29 cellular contexts compared by ENCODE assay signal in genomic region chr10:22853906-22854447, GRCh38.
DNase-seq lines count a peak whose midpoint lies in the region; TF ChIP-seq lines count a peak whose summit lies in the region.
"Had no signal": no experiment of that assay in that cellular context is flagged by ENCODE, and none has a peak within 500 bp of the region (broad histone marks: within the 10 kb centered on the region; RNA-seq: fewer than 3 reads in every experiment).

No MANE protein-coding gene starts in this region.

- H3K4me1 Mint-ChIP-seq in neural progenitor cell: peaks cover 2% of the 10 kb centered on the region
- H3K4me1 Mint-ChIP-seq in CD8-positive, alpha-beta memory T cell: peaks cover 0 to 7% (median 3%) of the 10 kb centered on the region in 3 donors
- H3K4me1 Mint-ChIP-seq: H9 had no signal

- CTCF ChIA-PET in CD8-positive, alpha-beta memory T cell (lab: Charles Lee): no interaction called here

- H3K4me2 ChIP-seq in osteoblast (ENCODE audit: insufficient read depth, low read length): no peak overlapping the region
- no peak overlapping the region for H3K4me2 ChIP-seq in neural progenitor cell

- H3K9me3 Mint-ChIP-seq in neural progenitor cell: peaks cover under 1% of the 10 kb centered on the region
- no peaks in the 10 kb centered on the region for H3K9me3 Mint-ChIP-seq in CD8-positive, alpha-beta memory T cell
- H3K9me3 Mint-ChIP-seq: activated T-cell treated with anti-CD3 and anti-CD28 coated beads, Interleukin-2, amount 50 U/mL, for 4 hours; H9; natural killer cell treated with Interleukin-12 subunit alpha and Interleukin-12 subunit beta and Interleukin-15 and Interleukin-18, amount 100 ng/mL, for 72 hours had no signal

- H3K36me3 Mint-ChIP-seq in neural progenitor cell: no peaks in the 10 kb centered on the region
- no peaks in the 10 kb centered on the region for H3K36me3 Mint-ChIP-seq in CD8-positive, alpha-beta memory T cell
- H3K36me3 Mint-ChIP-seq: CD14-positive monocyte had no signal

- H3K4me3 Mint-ChIP-seq in neural progenitor cell: no peak overlapping the region
- H3K4me3 Mint-ChIP-seq in CD8-positive, alpha-beta memory T cell: no peak overlapping the region
- H3K4me3 Mint-ChIP-seq: activated CD4-positive, alpha-beta T cell treated with anti-CD3 and anti-CD28 coated beads, Interleukin-2, amount 10 ng/mL, durations not matched to agents 7 days and 5 days; activated T-cell treated with anti-CD3 and anti-CD28 coated beads, Interleukin-2, amount 50 U/mL, for 4 hours; CD14-positive monocyte; H9; natural killer cell treated with Interleukin-12 subunit alpha and Interleukin-12 subunit beta and Interleukin-15 and Interleukin-18, amount 100 ng/mL, for 72 hours had no signal

- no peak for TF ChIP-seq CTCF in choroid plexus epithelial cell (conservative IDR thresholded peaks at IDR 0.05; ENCODE audit: low read depth, low read length)
- no peak for TF ChIP-seq CTCF in osteoblast (IDR thresholded peaks at IDR 0.05; ENCODE audit: extremely low read depth, low read depth, low read length)
- TF ChIP-seq CTCF in neural progenitor cell (IDR thresholded peaks at IDR 0.05): no peak

- peak; percentile 4 for DNase-seq in HT1080 (ENCODE audit: low read depth)
- peak; percentile 37 for DNase-seq in RPMI7951 (ENCODE audit: low read depth)
- peak; percentile 37 for DNase-seq in choroid plexus epithelial cell (ENCODE audit: low read depth)
- DNase-seq in osteoblast (ENCODE audit: insufficient read length, low spot score, missing footprints): peak; percentile 32
- no peak for DNase-seq in neural progenitor cell (ENCODE audit: low spot score)
- no peak for DNase-seq in inferior parietal cortex (ENCODE audit: extremely low spot score)
- DNase-seq in CD8-positive, alpha-beta memory T cell: no peak
- DNase-seq: activated CD4-positive, alpha-beta T cell treated with anti-CD3 and anti-CD28 coated beads, Interleukin-2, amount 10 ng/mL, durations not matched to agents 7 days and 5 days; activated naive CD4-positive, alpha-beta T cell treated with Interleukin-2 at 50 U/mL for 16 hours; activated T-cell treated with anti-CD3 and anti-CD28 coated beads, Interleukin-2, amount 50 U/mL, for 4 hours; amygdala; Calu3; caudate nucleus; dermis blood vessel endothelial cell; esophagus squamous epithelium; H9; hypothalamus; IMR-90; MM.1S; NCI-H1417; NCI-H2081 treated with DMSO at 0.1 percent for 48 hours; NCI-H345; NCI-H774; pancreas; retina; spleen; transverse colon had no signal

- no peaks in the 10 kb centered on the region for H3K27me3 Mint-ChIP-seq in neural progenitor cell (ENCODE audit: insufficient read depth, low read depth)
- peaks cover 2 to 4% of the 10 kb centered on the region in 2 donors for H3K27me3 Mint-ChIP-seq in CD8-positive, alpha-beta memory T cell
- H3K27me3 Mint-ChIP-seq: activated CD4-positive, alpha-beta T cell treated with anti-CD3 and anti-CD28 coated beads, Interleukin-2, amount 10 ng/mL, durations not matched to agents 7 days and 5 days had no signal

- H3F3A ChIP-seq in neural progenitor cell (ENCODE audit: low read depth): no peaks in the 10 kb centered on the region

- no peak overlapping the region for H2AFZ ChIP-seq in osteoblast (ENCODE audit: low read length)
- no peak overlapping the region for H2AFZ ChIP-seq in neural progenitor cell (replicated peaks)

- H3K36me3 ChIP-seq in osteoblast (ENCODE audit: insufficient read depth, low read length): no peaks in the 10 kb centered on the region
- no peaks in the 10 kb centered on the region for H3K36me3 ChIP-seq in neural progenitor cell
- H3K36me3 ChIP-seq in CD8-positive, alpha-beta memory T cell (ENCODE audit: insufficient read depth, low read length): no peaks in the 10 kb centered on the region
- H3K36me3 ChIP-seq: esophagus squamous epithelium, pancreas, spleen, transverse colon had no signal

- H3K9me3 ChIP-seq in osteoblast (ENCODE audit: low read depth, low read length) (no peaks in the 10 kb centered on the region), neural progenitor cell (ENCODE audit: low read depth) (no peaks in the 10 kb centered on the region)
- no peaks in the 10 kb centered on the region for H3K9me3 ChIP-seq in CD8-positive, alpha-beta memory T cell (ENCODE audit: low read length)
- H3K9me3 ChIP-seq: esophagus squamous epithelium, pancreas, spleen, transverse colon had no signal

- peaks cover 9% of the 10 kb centered on the region for H3K4me1 ChIP-seq in osteoblast (ENCODE audit: insufficient read depth, low read length)
- H3K4me1 ChIP-seq in neural progenitor cell: no peaks in the 10 kb centered on the region
- H3K4me1 ChIP-seq in CD8-positive, alpha-beta memory T cell (ENCODE audit: insufficient read depth, low read length): no peaks in the 10 kb centered on the region

- H3K79me2 ChIP-seq in osteoblast (ENCODE audit: insufficient read depth, low read length): no peaks in the 10 kb centered on the region
- no peaks in the 10 kb centered on the region for H3K79me2 ChIP-seq in neural progenitor cell (ENCODE audit: low read depth)

- H4K20me1 ChIP-seq in osteoblast (ENCODE audit: insufficient read depth, low read length) (no peaks in the 10 kb centered on the region), neural progenitor cell (ENCODE audit: low read depth) (no peaks in the 10 kb centered on the region)

- H3K27me3 ChIP-seq in osteoblast (ENCODE audit: insufficient read depth, low read length) (no peaks in the 10 kb centered on the region), neural progenitor cell (no peaks in the 10 kb centered on the region)
- no peaks in the 10 kb centered on the region for H3K27me3 ChIP-seq in CD8-positive, alpha-beta memory T cell (ENCODE audit: insufficient read depth, low read length, poor library complexity, severe bottlenecking)
- H3K27me3 ChIP-seq: esophagus squamous epithelium, pancreas, spleen, transverse colon had no signal

- H3K27ac Mint-ChIP-seq in neural progenitor cell: no peak overlapping the region
- no peak overlapping the region for H3K27ac Mint-ChIP-seq in CD8-positive, alpha-beta memory T cell
- H3K27ac Mint-ChIP-seq: activated CD4-positive, alpha-beta T cell treated with anti-CD3 and anti-CD28 coated beads, Interleukin-2, amount 10 ng/mL, durations not matched to agents 7 days and 5 days; CD14-positive monocyte; natural killer cell treated with Interleukin-12 subunit alpha and Interleukin-12 subunit beta and Interleukin-15 and Interleukin-18, amount 100 ng/mL, for 72 hours had no signal

- H3K4me3 ChIP-seq in choroid plexus epithelial cell (ENCODE audit: low read depth, low read length): no peak overlapping the region
- H3K4me3 ChIP-seq in osteoblast (ENCODE audit: insufficient read depth, low read length): no peak overlapping the region
- no peak overlapping the region for H3K4me3 ChIP-seq in neural progenitor cell
- H3K4me3 ChIP-seq in CD8-positive, alpha-beta memory T cell (ENCODE audit: low read length): no peak overlapping the region
- H3K4me3 ChIP-seq: esophagus squamous epithelium, pancreas, spleen, transverse colon had no signal

- H3K9ac ChIP-seq in neural progenitor cell: no peak overlapping the region

- H3K27ac ChIP-seq in osteoblast (ENCODE audit: low read depth, low read length): no peak overlapping the region
- no peak overlapping the region for H3K27ac ChIP-seq in neural progenitor cell
- H3K27ac ChIP-seq in CD8-positive, alpha-beta memory T cell (ENCODE audit: low read depth, low read length): no peak overlapping the region
- H3K27ac ChIP-seq: esophagus squamous epithelium, pancreas, spleen, transverse colon had no signal

- POLR2A ChIA-PET in CD8-positive, alpha-beta memory T cell (lab: Charles Lee): no interaction called here

Comparison
In these comparisons a context has a peak if more than half of its experiments do, and no peak if none do; other contexts are left out.
1. DNase-seq: peak in HT1080 (single experiment), RPMI7951 (single experiment), choroid plexus epithelial cell (single experiment) and osteoblast (single experiment); none in neural progenitor cell (single experiment), inferior parietal cortex (single experiment) and CD8-positive, alpha-beta memory T cell (0 of 5).